12 cellular contexts compared by ENCODE assay signal in the genomic region with DNA sequence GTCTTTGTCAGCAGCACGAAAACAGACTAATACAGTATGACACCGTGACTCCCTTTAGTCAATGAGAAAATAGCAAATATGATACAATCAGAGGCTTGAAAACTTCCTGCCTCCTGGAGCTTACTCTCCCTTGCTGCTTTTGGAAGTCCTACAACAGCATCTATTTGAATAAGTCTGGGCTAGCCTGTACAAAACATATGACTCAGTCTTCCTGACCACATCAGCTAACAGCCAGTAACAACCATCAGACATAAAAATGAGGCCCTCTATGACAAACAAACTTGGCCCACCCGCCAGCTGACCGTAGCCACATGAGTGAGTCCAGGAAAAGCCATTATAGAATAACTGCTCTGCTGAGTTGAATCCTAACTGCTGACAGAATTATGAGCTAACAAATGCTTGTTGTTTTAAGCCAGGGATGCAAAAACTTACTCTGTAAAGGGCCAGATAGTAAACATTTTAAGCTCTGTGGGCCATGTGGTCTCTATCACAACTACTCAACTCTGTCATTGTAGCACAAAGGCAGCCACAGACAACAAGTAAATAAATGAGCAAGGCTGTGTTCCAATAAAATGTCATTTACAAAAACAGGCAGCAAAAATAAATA.
DNase-seq lines count a peak whose midpoint lies in the region; TF ChIP-seq lines count a peak whose summit lies in the region.
"Had no signal": no experiment of that assay in that cellular context is flagged by ENCODE, and none has a peak within 500 bp of the region (broad histone marks: within the 10 kb centered on the region; RNA-seq: fewer than 3 reads in every experiment).

No MANE protein-coding gene starts in this region.

- no peak for TF ChIP-seq CTCF in Loucy (conservative IDR thresholded peaks at IDR 0.05; ENCODE audit: low read length)
- no peak for TF ChIP-seq CTCF in brain (conservative IDR thresholded peaks at IDR 0.05)

- H3K27ac Mint-ChIP-seq in brain = peak overlapping the region in 4 of 5 experiments; percentile 47 to 82 (median 64)

- peaks cover 5 to 17% (median 13%) of the 10 kb centered on the region in 5 experiments for H3K9me3 Mint-ChIP-seq in brain

- H4K20me1 ChIP-seq in Loucy (ENCODE audit: insufficient read depth, low read length, poor library complexity, severe bottlenecking) = no peaks in the 10 kb centered on the region

- H3K4me3 ChIP-seq in Loucy (ENCODE audit: low read length, poor library complexity, severe bottlenecking) = no peak overlapping the region
- H3K4me3 ChIP-seq: right atrium auricular region, testis had no signal

- H3K4me3 Mint-ChIP-seq in brain = no peak overlapping the region

- no peaks in the 10 kb centered on the region for H3K36me3 ChIP-seq in Loucy (ENCODE audit: insufficient read depth, low read length)
- H3K36me3 ChIP-seq: right atrium auricular region had no signal

- H3K9me2 ChIP-seq in Loucy (replicated peaks; ENCODE audit: low read depth, low read length) = no peaks in the 10 kb centered on the region

- H3K4me1 Mint-ChIP-seq in brain = peaks cover 6% of the 10 kb centered on the region

- no peaks in the 10 kb centered on the region for H3F3A ChIP-seq in Loucy (ENCODE audit: low read depth)

- H3K27me3 ChIP-seq in Loucy (ENCODE audit: insufficient read depth, low read length, poor library complexity, severe bottlenecking) = no peaks in the 10 kb centered on the region
- H3K27me3 ChIP-seq: right atrium auricular region, testis had no signal

- H3K79me2 ChIP-seq in Loucy (ENCODE audit: insufficient read depth, low read length) = no peaks in the 10 kb centered on the region

- H3K36me3 Mint-ChIP-seq in brain = peaks cover 7% of the 10 kb centered on the region

- peaks cover 8% of the 10 kb centered on the region for H3K4me1 ChIP-seq in Loucy (ENCODE audit: insufficient read depth, low read length, poor library complexity, severe bottlenecking)
- H3K4me1 ChIP-seq: right atrium auricular region, testis had no signal

- DNase-seq in A172 (ENCODE audit: low spot score) (peak; percentile 82), islet precursor cell (peak; percentile 81), NCI-H2227 (lab: John Stamatoyannopoulos, UW; ENCODE audit: unreplicated experiment) (no peak), NCI-H226 (no peak)
- no peak for DNase-seq in activated CD4-positive, alpha-beta T cell treated with anti-CD3 and anti-CD28 coated beads, Interleukin-2, amount 50 U/mL, for 4 hours
- no peak for DNase-seq in activated CD4-positive, alpha-beta T cell treated with anti-CD3 and anti-CD28 coated beads for 4 hours
- DNase-seq: DMS153, NCI-H526 treated with DMSO at 0.1 percent for 48 hours, testis had no signal

- H3K9me3 ChIP-seq in Loucy (ENCODE audit: insufficient read depth, low read depth, low read length) = no peaks in the 10 kb centered on the region; the same call in 1 of the 2 replicates
- H3K9me3 ChIP-seq: right atrium auricular region, testis had no signal

- peak overlapping the region; percentile 66 for H2AFZ ChIP-seq in Loucy (ENCODE audit: low read length)

- no peak overlapping the region for H3K9ac ChIP-seq in Loucy (ENCODE audit: low read depth, low read length, poor library complexity, severe bottlenecking)

- H3K27me3 Mint-ChIP-seq in brain = peaks cover 2% of the 10 kb centered on the region

- H3K4me2 ChIP-seq in Loucy (ENCODE audit: low read depth, low read length, poor library complexity, severe bottlenecking) = no peak overlapping the region

Comparison
In these comparisons a context has a peak if more than half of its experiments do, and no peak if none do; other contexts are left out.
1. DNase-seq: peak in A172 (single experiment) and islet precursor cell (single experiment); none in NCI-H2227 (single experiment), activated CD4-positive, alpha-beta T cell treated with anti-CD3 and anti-CD28 coated beads, Interleukin-2, amount 50 U/mL, for 4 hours (0 of 2), activated CD4-positive, alpha-beta T cell treated with anti-CD3 and anti-CD28 coated beads for 4 hours (0 of 2) and NCI-H226 (single experiment).